Comparison of ENCODE assay signal across 16 cellular contexts in the genomic region with DNA sequence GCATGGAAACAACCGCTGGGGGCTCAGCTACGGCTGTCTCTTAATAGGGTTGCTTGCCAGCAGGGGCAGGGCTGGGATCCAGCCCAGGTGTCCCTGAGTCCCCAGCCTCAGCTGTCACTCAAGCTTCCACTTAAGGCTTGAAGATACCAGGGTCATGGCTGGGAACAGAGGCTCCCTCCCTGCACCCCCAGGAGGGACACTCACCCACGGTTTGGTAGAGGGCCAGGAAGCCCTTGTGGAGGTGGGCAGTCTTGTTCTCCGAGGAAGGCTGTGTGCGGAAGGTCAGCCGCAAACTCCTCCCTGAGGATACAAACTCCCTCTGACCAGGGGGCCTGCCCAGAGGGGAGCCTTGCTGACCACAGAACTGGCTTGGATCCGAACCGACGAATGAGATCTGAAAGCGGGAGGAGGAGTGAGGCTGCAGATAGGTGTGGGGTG. TPM values are rescaled to one million over a fixed set of nuclear protein-coding genes. Genes with fewer than 3 reads are reported as not detected.
DNase-seq lines count a peak whose midpoint lies in the region; ATAC-seq and TF ChIP-seq lines count a peak whose summit lies in the region.
"Had no signal": no experiment of that assay in that cellular context is flagged by ENCODE, and none has a peak within 500 bp of the region (broad histone marks: within the 10 kb centered on the region; RNA-seq: fewer than 3 reads in every experiment).

No MANE protein-coding gene starts in this region.

- CTCF ChIA-PET in T-cell (lab: Charles Lee): no interaction called here

- H3K9me3 ChIP-seq in skeletal muscle tissue (ENCODE audit: control insufficient read depth in 3 of 3, low read length in 3 of 3): no peaks in the 10 kb centered on the region

- TF ChIP-seq CTCF in coronary artery (IDR thresholded peaks at IDR 0.05): no peak

- peaks cover 5 to 18% (median 14%) of the 10 kb centered on the region in 3 donors for H3K36me3 ChIP-seq in skeletal muscle tissue (ENCODE audit: control insufficient read depth in 3 of 3, insufficient read depth in 3 of 3, low read length in 3 of 3)

- H3K4me3 ChIP-seq in coronary artery: peak overlapping the region; percentile 25
- no peak overlapping the region for H3K4me3 ChIP-seq in skeletal muscle tissue (ENCODE audit: low read length in 3 of 3)
- H3K4me3 ChIP-seq: PC-9, tibial artery had no signal

- peak overlapping the region in 1 of 2 donors; percentile 34 for H3K27ac Mint-ChIP-seq in T-cell
- H3K27ac Mint-ChIP-seq: IgD-negative memory B cell had no signal

- peaks cover 34 to 37% (median 35%) of the 10 kb centered on the region in 3 donors for H3K4me1 Mint-ChIP-seq in T-cell

- H3K4me3 Mint-ChIP-seq in T-cell: no peak overlapping the region
- H3K4me3 Mint-ChIP-seq: IgD-negative memory B cell had no signal

- peaks cover 0 to 11% (median 11%) of the 10 kb centered on the region in 3 donors for H3K4me1 ChIP-seq in skeletal muscle tissue (ENCODE audit: control insufficient read depth in 3 of 3, insufficient read depth in 3 of 3, low read length in 3 of 3)

- no peaks in the 10 kb centered on the region for H3K27me3 ChIP-seq in skeletal muscle tissue (ENCODE audit: control insufficient read depth in 3 of 3, insufficient read depth in 3 of 3, low read length in 3 of 3)
- H3K27me3 ChIP-seq: tibial artery had no signal

- no peak for ATAC-seq in T-cell (replicated peaks in 1 of 4)

- H3K27ac ChIP-seq in coronary artery (peak overlapping the region in 1 of 2 donors; percentile 61), skeletal muscle tissue (ENCODE audit: low read depth, low read length) (peak overlapping the region; percentile 37)
- H3K27ac ChIP-seq: PC-9 had no signal

- peaks cover 10 to 13% (median 11%) of the 10 kb centered on the region in 3 donors for H3K9me3 Mint-ChIP-seq in T-cell

- POLR2A ChIA-PET in T-cell (lab: Charles Lee): no interaction called here

- no peaks in the 10 kb centered on the region for H3K27me3 Mint-ChIP-seq in T-cell
- H3K27me3 Mint-ChIP-seq: IgD-negative memory B cell had no signal

- H3K9ac ChIP-seq in skeletal muscle tissue (ENCODE audit: low read depth in 1 of 3, low read length in 3 of 3): no peak overlapping the region

- H3K36me3 Mint-ChIP-seq in T-cell: peaks cover 46% of the 10 kb centered on the region

- DNase-seq in activated T-cell treated with anti-CD3 and anti-CD28 coated beads, Interleukin-2, amount 50 U/mL, for 1 hour: peak; percentile 6
- DNase-seq in activated T-cell treated with anti-CD3 and anti-CD28 coated beads, Interleukin-2, amount 50 U/mL, for 48 hours: no peak
- DNase-seq in coronary artery (ENCODE audit: low spot score) (no peak), NOMO-1 (lab: John Stamatoyannopoulos, UW; ENCODE audit: unreplicated experiment in 2 of 2) (no peak), T-cell (no peak)
- DNase-seq: ACHN; effector memory CD4-positive, alpha-beta T cell; NCI-H1092; PC-9; stimulated activated CD4-positive, alpha-beta T cell treated with anti-CD3 and anti-CD28 coated beads, Interleukin-15, amount 100 ng/mL, for 24 hours; SW 1271 had no signal

RNA-seq across cellular contexts. Expression of a gene that starts 7.3 kb away (rescaled TPM):
- total RNA-seq in skeletal muscle tissue (10.4 TPM), T-cell (10 to 100 TPM; 18.1 to 36.6 (median 30.8) TPM)

RNA-seq across cellular contexts. Expression of a gene that starts 9.5 kb away (rescaled TPM):
- total RNA-seq in skeletal muscle tissue (76.7 TPM), T-cell (1 to 10 TPM; 2.2 to 5.9 (median 3.6) TPM)

RNA-seq across cellular contexts. Expression of a gene that starts 27.0 kb away (rescaled TPM):
- total RNA-seq in skeletal muscle tissue (not detected), T-cell (under 1 TPM in 3 of 5 donors, not detected in 2; 0.26 to 0.70 (median 0.59) TPM)
- total RNA-seq: astrocyte, frontal cortex had no signal

RNA-seq across cellular contexts. Expression of a gene that starts 28.5 kb away (rescaled TPM):
- total RNA-seq in skeletal muscle tissue: 15.1 TPM
- 10 to 100 TPM; 29.0 to 50.0 (median 41.5) TPM for total RNA-seq in T-cell

RNA-seq across cellular contexts. Expression of a gene that starts 41.2 kb away (rescaled TPM):
- total RNA-seq in skeletal muscle tissue (89.8 TPM), T-cell (1 to 10 TPM; 1.5 to 5.0 (median 4.5) TPM)

Comparison
In these comparisons a context has a peak if more than half of its experiments do, and no peak if none do; other contexts are left out.
1. RNA of a gene that starts 9.5 kb away (total RNA-seq): 76.7 TPM in skeletal muscle tissue (single experiment); 2.2 to 5.9 TPM in T-cell; every median in the first group is over 10 times any median in the second.